25 cellular contexts compared by ENCODE assay signal in genomic region chr2:235080108-235080507, GRCh38.
DNase-seq lines count a peak whose midpoint lies in the region; ATAC-seq, FAIRE-seq and TF ChIP-seq lines count a peak whose summit lies in the region.
"Had no signal": no experiment of that assay in that cellular context is flagged by ENCODE, and none has a peak within 500 bp of the region (broad histone marks: within the 10 kb centered on the region; RNA-seq: fewer than 3 reads in every experiment).

No MANE protein-coding gene starts in this region.

- H3K4me3 Mint-ChIP-seq in naive thymus-derived CD8-positive, alpha-beta T cell = no peak overlapping the region
- H3K4me3 Mint-ChIP-seq: CD8-positive, alpha-beta memory T cell; H9 had no signal

- H3K27ac Mint-ChIP-seq in naive thymus-derived CD8-positive, alpha-beta T cell = no peak overlapping the region
- H3K27ac Mint-ChIP-seq: CD8-positive, alpha-beta memory T cell; H9 had no signal

- ATAC-seq in PC-3 = peak; percentile 73
- ATAC-seq in naive thymus-derived CD8-positive, alpha-beta T cell = no peak
- ATAC-seq in HG03159 (IDR thresholded peaks at IDR 0.05; ENCODE audit: unreplicated experiment) = no peak

- no peak overlapping the region for H2AFZ ChIP-seq in mammary epithelial cell (ENCODE audit: low read depth, low read length)
- no peak overlapping the region for H2AFZ ChIP-seq in PC-3 (ENCODE audit: low read length)
- no peak overlapping the region for H2AFZ ChIP-seq in osteoblast (ENCODE audit: low read length)

- no peak overlapping the region for H3K27ac ChIP-seq in mammary epithelial cell (ENCODE audit: insufficient read depth, low read depth, low read length)
- H3K27ac ChIP-seq in breast epithelium = no peak overlapping the region
- peak overlapping the region; percentile 13; the same call in 1 of the 2 replicates for H3K27ac ChIP-seq in PC-3 (ENCODE audit: low read length)
- H3K27ac ChIP-seq in osteoblast (ENCODE audit: low read depth, low read length) = no peak overlapping the region
- H3K27ac ChIP-seq: 22Rv1, C4-2B, KMS-11 had no signal

- FAIRE-seq in bronchial epithelial cell (lab: Jason Lieb, UNC) = no peak

- H3F3A ChIP-seq in PC-3 (ENCODE audit: low read length, unreplicated experiment) = no peaks in the 10 kb centered on the region

- CTCF ChIA-PET in mammary epithelial cell (lab: Charles Lee; ENCODE audit: low non-redundant PET) (no interaction called here), PC-3 (lab: Charles Lee) (no interaction called here)

- no peaks in the 10 kb centered on the region for H3K27me3 ChIP-seq in mammary epithelial cell (ENCODE audit: insufficient read depth, low read length)
- H3K27me3 ChIP-seq in breast epithelium = no peaks in the 10 kb centered on the region
- no peaks in the 10 kb centered on the region for H3K27me3 ChIP-seq in PC-3 (ENCODE audit: low read length)
- no peaks in the 10 kb centered on the region for H3K27me3 ChIP-seq in bronchial epithelial cell (ENCODE audit: control insufficient read depth, insufficient read depth, low read length)
- H3K27me3 ChIP-seq in osteoblast (ENCODE audit: insufficient read depth, low read length) = no peaks in the 10 kb centered on the region

- H3K27me3 Mint-ChIP-seq in naive thymus-derived CD8-positive, alpha-beta T cell = peaks cover 3 to 15% (median 7%) of the 10 kb centered on the region in 5 donors

- H3K36me3 ChIP-seq in mammary epithelial cell (ENCODE audit: insufficient read depth, low read length) (no peaks in the 10 kb centered on the region), breast epithelium (no peaks in the 10 kb centered on the region), PC-3 (ENCODE audit: low read depth, low read length) (no peaks in the 10 kb centered on the region), bronchial epithelial cell (ENCODE audit: control insufficient read depth, insufficient read depth, low read length) (no peaks in the 10 kb centered on the region), osteoblast (ENCODE audit: insufficient read depth, low read length) (no peaks in the 10 kb centered on the region)

- no peaks in the 10 kb centered on the region for H4K20me1 ChIP-seq in mammary epithelial cell (ENCODE audit: insufficient read depth, low read length)
- no peaks in the 10 kb centered on the region for H4K20me1 ChIP-seq in PC-3 (ENCODE audit: low read length)
- no peaks in the 10 kb centered on the region for H4K20me1 ChIP-seq in osteoblast (ENCODE audit: insufficient read depth, low read length)

- no peak for TF ChIP-seq CTCF in mammary epithelial cell (conservative IDR thresholded peaks at IDR 0.05 in 1 of 2, IDR thresholded peaks at IDR 0.05 in 1 of 2; ENCODE audit: extremely low read depth in 1 of 2, insufficient read depth in 1 of 2, low read depth in 1 of 2, low read length in 2 of 2)
- TF ChIP-seq CTCF in breast epithelium (IDR thresholded peaks at IDR 0.05) = no peak
- TF ChIP-seq CTCF in PC-3 (conservative IDR thresholded peaks at IDR 0.05; ENCODE audit: low read depth, low read length) = no peak
- TF ChIP-seq CTCF in bronchial epithelial cell (IDR thresholded peaks at IDR 0.05; ENCODE audit: insufficient read depth, low read length, severe bottlenecking) = no peak
- no peak for TF ChIP-seq CTCF in osteoblast (IDR thresholded peaks at IDR 0.05; ENCODE audit: extremely low read depth, low read depth, low read length)

- dilution Hi-C loops in mammary epithelial cell (cut with HindIII; ENCODE audit: low sequenced_read_pairs) = no loop called here

- in situ Hi-C loops in mammary epithelial cell (cut with MboI; ENCODE audit: low sequenced_read_pairs in 2 of 2) = loop anchor here in 1 of 2 donors (25.0 kb wide), 1 partner anchor 943 kb away; no protein-coding TSS in a partner anchor

- POLR2A ChIA-PET in PC-3 (lab: Charles Lee; ENCODE audit: unreplicated experiment) = no interaction called here
- POLR2A ChIA-PET in naive thymus-derived CD8-positive, alpha-beta T cell (lab: Charles Lee) = no interaction called here

- peaks cover 0 to 3% (median 0%) of the 10 kb centered on the region in 9 donors for H3K9me3 Mint-ChIP-seq in naive thymus-derived CD8-positive, alpha-beta T cell
- H3K9me3 Mint-ChIP-seq: CD8-positive, alpha-beta memory T cell; H9 had no signal

- no peaks in the 10 kb centered on the region for H3K79me2 ChIP-seq in mammary epithelial cell (ENCODE audit: insufficient read depth, low read length)
- H3K79me2 ChIP-seq in PC-3 (ENCODE audit: low read length) = no peaks in the 10 kb centered on the region
- no peaks in the 10 kb centered on the region for H3K79me2 ChIP-seq in osteoblast (ENCODE audit: insufficient read depth, low read length)

- H3K9me3 ChIP-seq in mammary epithelial cell (replicated peaks; ENCODE audit: insufficient read depth, low read length) = no peaks in the 10 kb centered on the region
- no peaks in the 10 kb centered on the region for H3K9me3 ChIP-seq in breast epithelium
- no peaks in the 10 kb centered on the region for H3K9me3 ChIP-seq in PC-3 (ENCODE audit: low read length)
- H3K9me3 ChIP-seq in osteoblast (ENCODE audit: low read depth, low read length) = no peaks in the 10 kb centered on the region

- WGBS in mammary epithelial cell (ENCODE audit: low coverage, missing lambda C conversion rate) = 87% methylated on average over 2 of the region's 2 CpGs

- intact Hi-C loops in mammary epithelial cell (cut with micrococcal nuclease) = no loop called here
- intact Hi-C loops in breast epithelium (cut with DNase I; ENCODE audit: low total_unique reads) = loop anchor here (10.0 kb wide), 1 partner anchor 1935 kb away; no protein-coding TSS in a partner anchor
- intact Hi-C loops in PC-3 (cut with micrococcal nuclease) = no loop called here

- no peaks in the 10 kb centered on the region for H3K36me3 Mint-ChIP-seq in naive thymus-derived CD8-positive, alpha-beta T cell
- H3K36me3 Mint-ChIP-seq: CD8-positive, alpha-beta memory T cell had no signal

- H3K4me3 ChIP-seq in mammary epithelial cell (replicated peaks in 1 of 3; ENCODE audit: insufficient read depth in 1 of 3, low read depth in 2 of 3, low read length in 3 of 3) (no peak overlapping the region), breast epithelium (no peak overlapping the region), PC-3 (ENCODE audit: low read length) (no peak overlapping the region), bronchial epithelial cell (ENCODE audit: low read depth, low read length) (no peak overlapping the region), osteoblast (ENCODE audit: insufficient read depth, low read length) (no peak overlapping the region)

- H3K9me2 ChIP-seq in PC-3 (replicated peaks; ENCODE audit: low read length) = no peaks in the 10 kb centered on the region

- BruUV-seq in mammary epithelial cell (replicated peaks; lab: Mats Ljungman, UMichigan) (no TSS peak), PC-3 (replicated peaks; lab: Mats Ljungman, UMichigan) (no TSS peak)

- H3K4me1 ChIP-seq in mammary epithelial cell (ENCODE audit: insufficient read depth, low read length) (no peaks in the 10 kb centered on the region), breast epithelium (no peaks in the 10 kb centered on the region), PC-3 (ENCODE audit: insufficient read depth, low read length) (peaks cover 13% of the 10 kb centered on the region), osteoblast (ENCODE audit: insufficient read depth, low read length) (peaks cover 8% of the 10 kb centered on the region)

- no peak for TF ChIP-seq POLR2A in breast epithelium (IDR thresholded peaks at IDR 0.05)

- H3K4me1 Mint-ChIP-seq in naive thymus-derived CD8-positive, alpha-beta T cell = no peaks in the 10 kb centered on the region
- H3K4me1 Mint-ChIP-seq: CD8-positive, alpha-beta memory T cell; H9 had no signal

- DNase-seq in mammary epithelial cell = peak; percentile 33
- DNase-seq in breast epithelium (ENCODE audit: low spot score in 2 of 2) = no peak
- peak; percentile 71 for DNase-seq in PC-3
- DNase-seq in bronchial epithelial cell (ENCODE audit: low read depth) = peak; percentile 73
- DNase-seq in osteoblast (ENCODE audit: insufficient read length, low spot score, missing footprints) = peak; percentile 77
- no peak for DNase-seq in naive thymus-derived CD8-positive, alpha-beta T cell
- no peak for DNase-seq in activated gamma-delta T cell (lab: John Stamatoyannopoulos, UW)
- DNase-seq: ACHN; Calu3; CD8-positive, alpha-beta memory T cell; DMS153; GF-D8; H9; NCI-H1105; NCI-H146; NCI-H2029 treated with DMSO at 0.1 percent for 48 hours; NCI-H2171; NCI-H446 treated with DMSO at 0.1 percent for 48 hours; NCI-H526 treated with DMSO at 0.1 percent for 48 hours; RPMI8226; SHP77 had no signal

- H3K9ac ChIP-seq in mammary epithelial cell (ENCODE audit: insufficient read depth, low read length) (no peak overlapping the region), PC-3 (ENCODE audit: low read length) (no peak overlapping the region)
- H3K9ac ChIP-seq: KMS-11 had no signal

- no peak overlapping the region for H3K4me2 ChIP-seq in mammary epithelial cell (ENCODE audit: insufficient read depth, low read depth, low read length)
- H3K4me2 ChIP-seq in PC-3 (ENCODE audit: low read length) = peak overlapping the region; percentile 29; the same call in 1 of the 2 replicates
- no peak overlapping the region for H3K4me2 ChIP-seq in osteoblast (ENCODE audit: insufficient read depth, low read length)
- H3K4me2 ChIP-seq: KMS-11 had no signal

Comparison
In these comparisons a context has a peak if more than half of its experiments do, and no peak if none do; other contexts are left out.
1. DNase-seq: peak in mammary epithelial cell (single experiment), PC-3 (single experiment), bronchial epithelial cell (single experiment) and osteoblast (single experiment); none in breast epithelium (0 of 2), naive thymus-derived CD8-positive, alpha-beta T cell (0 of 10) and activated gamma-delta T cell (single experiment).